In the genomic region with DNA sequence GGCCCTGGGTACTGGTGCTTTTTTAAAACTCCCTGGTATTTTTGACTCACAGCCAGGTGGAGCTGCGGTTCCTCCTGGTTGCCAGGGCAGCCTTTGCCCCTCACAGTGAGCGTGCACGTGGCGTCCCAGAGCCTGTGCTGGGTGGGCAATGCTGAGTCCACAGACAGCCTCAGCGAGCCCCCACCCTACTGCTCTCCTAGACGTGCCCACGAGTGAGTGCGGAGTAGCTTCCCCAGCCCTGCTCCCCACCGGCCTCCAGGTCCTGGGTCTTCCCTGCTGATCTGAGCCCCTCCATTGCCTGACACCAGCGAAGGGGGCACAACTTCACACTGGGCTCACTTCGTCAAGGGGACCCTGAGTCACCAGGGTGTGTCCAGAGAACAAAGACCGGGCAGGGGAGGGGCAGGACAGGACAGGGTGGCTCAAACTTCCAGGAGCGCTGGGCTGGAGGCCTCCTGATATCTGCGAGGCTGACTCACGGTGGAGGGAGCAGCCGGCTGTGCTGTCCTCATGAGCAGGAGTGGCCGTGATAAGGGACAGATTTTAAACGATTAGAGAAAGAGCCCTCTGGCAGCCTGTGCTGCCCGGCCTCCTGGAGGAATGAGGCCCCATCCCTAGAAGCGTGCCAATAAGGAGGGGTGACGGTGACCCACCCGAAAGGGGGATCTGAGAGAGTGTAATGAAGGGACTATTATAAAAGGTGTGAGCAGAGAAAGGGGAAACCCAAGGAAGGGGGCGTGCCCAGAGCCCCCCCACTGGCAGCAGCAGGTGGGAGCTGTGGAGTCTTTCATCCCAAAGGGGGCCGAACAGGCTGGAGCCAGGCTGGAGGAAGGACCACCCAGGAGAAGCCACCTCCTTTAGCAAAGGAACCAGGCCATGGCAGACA, we compare ENCODE assay signal across 10 cellular contexts.
DNase-seq lines count a peak whose midpoint lies in the region; TF ChIP-seq lines count a peak whose summit lies in the region.
"Had no signal": no experiment of that assay in that cellular context is flagged by ENCODE, and none has a peak within 500 bp of the region (broad histone marks: within the 10 kb centered on the region; RNA-seq: fewer than 3 reads in every experiment).

No MANE protein-coding gene starts in this region.

- H3K27me3 ChIP-seq in AG04450 (ENCODE audit: control insufficient read depth, insufficient read depth, low read length): peaks cover 2% of the 10 kb centered on the region
- peaks cover 9% of the 10 kb centered on the region for H3K27me3 ChIP-seq in HUES64 (ENCODE audit: insufficient read depth, low read length)
- H3K27me3 ChIP-seq in prostate gland (replicated peaks; ENCODE audit: insufficient read depth): no peaks in the 10 kb centered on the region

- H3K9me3 ChIP-seq in AG04450 (ENCODE audit: control insufficient read depth, insufficient read depth, low read length) (peaks cover 11% of the 10 kb centered on the region), HUES64 (ENCODE audit: insufficient read depth, low read depth, low read length) (no peaks in the 10 kb centered on the region), mesodermal cell (ENCODE audit: control insufficient read depth, low read length) (peaks cover 5% of the 10 kb centered on the region), prostate gland (no peaks in the 10 kb centered on the region)

- in situ Hi-C loops in KBM-7 (cut with MboI; ENCODE audit: low pct_unique_long_range_greater_than_20kb, low sequenced_read_pairs): no loop called here

- intact Hi-C loops in prostate gland (cut with DNase I): no loop called here

- POLR2A ChIA-PET in AG04450 (lab: Yijun Ruan, JAX): no interaction called here

- no peaks in the 10 kb centered on the region for H3K36me3 ChIP-seq in HUES64 (ENCODE audit: insufficient read depth, low read length)
- H3K36me3 ChIP-seq in mesodermal cell (ENCODE audit: control insufficient read depth, insufficient read depth, low read length): no peaks in the 10 kb centered on the region
- no peaks in the 10 kb centered on the region for H3K36me3 ChIP-seq in prostate gland

- H3K27ac ChIP-seq in AG04450 (ENCODE audit: low read depth, low read length) (peak overlapping the region; percentile 52), HUES64 (ENCODE audit: low read depth, low read length) (peak overlapping the region; percentile 49; the same call in 1 of the 2 replicates), mesodermal cell (ENCODE audit: low read depth, low read length, severe bottlenecking) (peak overlapping the region; percentile 90), prostate gland (no peak overlapping the region)

- peak overlapping the region; percentile 38; the same call in 1 of the 2 replicates for H3K9ac ChIP-seq in HUES64 (ENCODE audit: low read depth, low read length)

- WGBS in HUES64: 29% methylated on average over 24 of the region's 24 CpGs
- 36 to 38% methylated on average over 23 to 24 of the region's 24 CpGs for WGBS in mesodermal cell (ENCODE audit: insufficient coverage in 2 of 2), 2 experiments
- WGBS in prostate gland: 65% methylated on average over 24 of the region's 24 CpGs

- H3K4me1 ChIP-seq in HUES64 (ENCODE audit: insufficient read depth, low read length) (peaks cover 21% of the 10 kb centered on the region), mesodermal cell (ENCODE audit: control insufficient read depth, insufficient read depth, low read length, poor library complexity, severe bottlenecking) (peaks cover 24% of the 10 kb centered on the region), prostate gland (replicated peaks) (no peaks in the 10 kb centered on the region)

- DNase-seq in AG04450 (ENCODE audit: low read depth, low spot score) (no peak), cardiac fibroblast (ENCODE audit: low read depth in 2 of 2) (peak; percentile 15 to 47), KBM-7 (no peak), C1 segment of cervical spinal cord (lab: John Stamatoyannopoulos, UW) (no peak), prostate gland (ENCODE audit: low spot score) (no peak), cerebellum (ENCODE audit: low spot score) (no peak)
- DNase-seq: activated naive CD8-positive, alpha-beta T cell treated with anti-CD3 and anti-CD28 coated beads, Interleukin-2, amount 50 U/mL, for 24 hours had no signal

- TF ChIP-seq CTCF in AG04450 (IDR thresholded peaks at IDR 0.05; ENCODE audit: low read depth, low read length) (no peak), cardiac fibroblast (IDR thresholded peaks at IDR 0.05; ENCODE audit: low read depth, low read length) (no peak), prostate gland (IDR thresholded peaks at IDR 0.05) (peak in 1 of 4 experiments; percentile 22)

- CTCF ChIA-PET in AG04450 (lab: Charles Lee): no interaction called here

- H3K4me3 ChIP-seq in AG04450 (ENCODE audit: low read depth, low read length) (no peak overlapping the region), HUES64 (ENCODE audit: low read length) (no peak overlapping the region), cardiac fibroblast (replicated peaks in 1 of 2; ENCODE audit: low read depth in 2 of 2, low read length in 2 of 2) (no peak overlapping the region), mesodermal cell (ENCODE audit: extremely low read depth, insufficient read depth, low read length, poor library complexity, severe bottlenecking) (no peak overlapping the region), prostate gland (no peak overlapping the region)
- H3K4me3 ChIP-seq: skin epidermis had no signal

- TF ChIP-seq POLR2A in prostate gland (IDR thresholded peaks at IDR 0.05): no peak

Comparison
In these comparisons a context has a peak if more than half of its experiments do, and no peak if none do; other contexts are left out.
1. DNase-seq: peak in cardiac fibroblast (2 of 2); none in AG04450 (single experiment), KBM-7 (single experiment), C1 segment of cervical spinal cord (0 of 14), prostate gland (single experiment) and cerebellum (single experiment).
2. H3K27ac ChIP-seq: peak in AG04450 (single experiment), HUES64 (single experiment) and mesodermal cell (single experiment); none in prostate gland (0 of 2).